18 cellular contexts compared by ENCODE assay signal in genomic region chr1:19062258-19063029, GRCh38.
DNase-seq lines count a peak whose midpoint lies in the region; ATAC-seq and TF ChIP-seq lines count a peak whose summit lies in the region.
"Had no signal": no experiment of that assay in that cellular context is flagged by ENCODE, and none has a peak within 500 bp of the region (broad histone marks: within the 10 kb centered on the region; RNA-seq: fewer than 3 reads in every experiment).

No MANE protein-coding gene starts in this region.

- H3K36me3 Mint-ChIP-seq in T-helper 1 cell treated with Interleukin-12 subunit alpha and Interleukin-12 subunit beta and Interleukin-4 antibody, amounts not matched to agents 30 μg/mL and 1 μg/mL, for 36 hours (ENCODE audit: low read depth): peaks cover 8% of the 10 kb centered on the region
- H3K36me3 Mint-ChIP-seq: naive B cell had no signal

- H3K4me3 ChIP-seq in DND-41 (ENCODE audit: low read depth in 1 of 2, low read length in 2 of 2): no peak overlapping the region
- H3K4me3 ChIP-seq: stomach, uterus had no signal

- no peaks in the 10 kb centered on the region for H4K20me1 ChIP-seq in DND-41 (ENCODE audit: insufficient read depth, low read length)

- H3K36me3 ChIP-seq in DND-41 (ENCODE audit: insufficient read depth, low read length): no peaks in the 10 kb centered on the region
- H3K36me3 ChIP-seq: stomach, uterus had no signal

- DNase-seq in T-helper 1 cell (no peak), DND-41 (peak; percentile 20), SW480 (ENCODE audit: low spot score) (peak; percentile 28), foreskin keratinocyte (peak in 1 of 2 donors; percentile 17), GM19240 (ENCODE audit: insufficient read length, low spot score) (no peak), C1 segment of cervical spinal cord (lab: John Stamatoyannopoulos, UW) (no peak)
- no peak for DNase-seq in effector CD8-positive, alpha-beta T cell (lab: John Stamatoyannopoulos, UW)
- DNase-seq: activated T-cell treated with anti-CD3 and anti-CD28 coated beads, Interleukin-2, amount 50 U/mL, for 4 hours; amygdala; cerebellar nuclear complex; naive B cell; NCI-H187 treated with DMSO at 0.1 percent for 48 hours; NCI-H69; stimulated activated CD4-positive, alpha-beta T cell treated with anti-CD3 and anti-CD28 coated beads, Interleukin-12 subunit alpha, Interleukin-12 subunit beta, amount 100 ng/mL, for 4 hours; stomach; uterus had no signal

- peaks cover 15% of the 10 kb centered on the region for H3K4me1 Mint-ChIP-seq in T-helper 1 cell treated with Interleukin-12 subunit alpha and Interleukin-12 subunit beta and Interleukin-4 antibody, amounts not matched to agents 30 μg/mL and 1 μg/mL, for 36 hours (ENCODE audit: low read depth)

- peak; percentile 33; the same call in 1 of the 3 replicates for ATAC-seq in DND-41 (ENCODE audit: insufficient read depth, low read depth)
- ATAC-seq in foreskin keratinocyte: peak; percentile 40
- ATAC-seq: activated CD4-positive, CD25-positive, alpha-beta regulatory T cell treated with anti-CD3 and anti-CD28 coated beads, Interleukin-2, amount 50 U/mL, for 24 hours; activated T-cell treated with anti-CD3 and anti-CD28 coated beads, Interleukin-2, amount 50 U/mL, for 4 hours had no signal

- H3K9me3 Mint-ChIP-seq in T-helper 1 cell treated with Interleukin-12 subunit alpha and Interleukin-12 subunit beta and Interleukin-4 antibody, amounts not matched to agents 30 μg/mL and 1 μg/mL, for 36 hours: peaks cover 14% of the 10 kb centered on the region

- H3K4me2 ChIP-seq in DND-41 (ENCODE audit: insufficient read depth, low read length): no peak overlapping the region

- no peak for TF ChIP-seq CTCF in DND-41 (IDR thresholded peaks at IDR 0.05; ENCODE audit: borderline replicate concordance, extremely low read depth, low read length, poor library complexity, severe bottlenecking)
- TF ChIP-seq CTCF in foreskin keratinocyte (conservative IDR thresholded peaks at IDR 0.05): no peak

- no peak overlapping the region for H2AFZ ChIP-seq in DND-41 (ENCODE audit: low read depth, low read length)

- H3K9me3 ChIP-seq in DND-41 (ENCODE audit: insufficient read depth, low read length, severe bottlenecking): peaks cover 6% of the 10 kb centered on the region
- H3K9me3 ChIP-seq: stomach, uterus had no signal

- H3K9ac ChIP-seq in DND-41 (ENCODE audit: low read depth, low read length): no peak overlapping the region

- no peaks in the 10 kb centered on the region for H3K79me2 ChIP-seq in DND-41 (ENCODE audit: insufficient read depth, low read length)

- H3K27me3 ChIP-seq in DND-41 (ENCODE audit: insufficient read depth, low read length, poor library complexity) (no peaks in the 10 kb centered on the region), foreskin keratinocyte (peaks cover 14% of the 10 kb centered on the region)
- H3K27me3 ChIP-seq: uterus had no signal

- H3K27ac ChIP-seq in DND-41 (ENCODE audit: low read length) (no peak overlapping the region), foreskin keratinocyte (no peak overlapping the region)
- H3K27ac ChIP-seq: stomach, uterus had no signal

- H3K27ac Mint-ChIP-seq in T-helper 1 cell treated with Interleukin-12 subunit alpha and Interleukin-12 subunit beta and Interleukin-4 antibody, amounts not matched to agents 30 μg/mL and 1 μg/mL, for 36 hours: peak overlapping the region; percentile 43

- no peak overlapping the region for H3K4me3 Mint-ChIP-seq in T-helper 1 cell treated with Interleukin-12 subunit alpha and Interleukin-12 subunit beta and Interleukin-4 antibody, amounts not matched to agents 30 μg/mL and 1 μg/mL, for 36 hours
- H3K4me3 Mint-ChIP-seq: activated T-cell treated with anti-CD3 and anti-CD28 coated beads, Interleukin-2, amount 50 U/mL, for 4 hours; naive B cell had no signal

- peaks cover 5% of the 10 kb centered on the region for H3K27me3 Mint-ChIP-seq in T-helper 1 cell treated with Interleukin-12 subunit alpha and Interleukin-12 subunit beta and Interleukin-4 antibody, amounts not matched to agents 30 μg/mL and 1 μg/mL, for 36 hours (ENCODE audit: low read depth)

- no peaks in the 10 kb centered on the region for H3K4me1 ChIP-seq in DND-41 (ENCODE audit: insufficient read depth, low read length)
- no peaks in the 10 kb centered on the region for H3K4me1 ChIP-seq in foreskin keratinocyte
- H3K4me1 ChIP-seq: uterus had no signal

Comparison
In these comparisons a context has a peak if more than half of its experiments do, and no peak if none do; other contexts are left out.
1. DNase-seq: peak in DND-41 (single experiment) and SW480 (single experiment); none in T-helper 1 cell (0 of 5), effector CD8-positive, alpha-beta T cell (single experiment), GM19240 (single experiment) and C1 segment of cervical spinal cord (0 of 14).